In genomic region chr7:38112075-38112474, GRCh38 we compare ENCODE assay signal across 33 cellular contexts.
"Had no signal": no experiment of that assay in that cellular context is flagged by ENCODE, and none has a peak within 500 bp of the region (broad histone marks: within the 10 kb centered on the region; RNA-seq: fewer than 3 reads in every experiment).

No MANE protein-coding gene starts in this region.

- H3K27ac ChIP-seq: adrenal gland, body of pancreas, brain microvascular endothelial cell, breast epithelium, WERI-Rb-1 had no signal

- H3K4me1 ChIP-seq: adrenal gland, body of pancreas, breast epithelium had no signal

- H3K36me3 ChIP-seq: adrenal gland, brain microvascular endothelial cell, breast epithelium, WERI-Rb-1 had no signal

- ATAC-seq: activated CD4-positive, alpha-beta T cell treated with anti-CD3 and anti-CD28 coated beads for 36 hours; activated CD4-positive, CD25-positive, alpha-beta regulatory T cell treated with anti-CD3 and anti-CD28 coated beads, Interleukin-2, amount 50 U/mL, for 24 hours; activated CD8-positive, alpha-beta memory T cell treated with anti-CD3 and anti-CD28 coated beads, Interleukin-2, amount 10 ng/mL, durations not matched to agents 7 days and 5 days; activated CD8-positive, alpha-beta T cell treated with anti-CD3 and anti-CD28 coated beads, Interleukin-2, amount 10 ng/mL, durations not matched to agents 7 days and 5 days; activated naive CD4-positive, alpha-beta T cell treated with anti-CD3 and anti-CD28 coated beads, Interleukin-2, amount 50 U/mL, for 72 hours; body of pancreas; WTC11 had no signal

- H3K9me3 ChIP-seq: adrenal gland, body of pancreas, breast epithelium had no signal

- FAIRE-seq: astrocyte had no signal

- H3K27me3 ChIP-seq: adrenal gland, body of pancreas, brain microvascular endothelial cell, breast epithelium had no signal

- H3K4me3 ChIP-seq: adrenal gland, body of pancreas, breast epithelium had no signal

- DNase-seq: activated CD4-positive, alpha-beta memory T cell treated with anti-CD3 and anti-CD28 coated beads, Interleukin-2, amount 10 ng/mL, durations not matched to agents 7 days and 5 days; activated CD4-positive, alpha-beta T cell treated with anti-CD3 and anti-CD28 coated beads for 1 hour; activated CD4-positive, alpha-beta T cell treated with anti-CD3 and anti-CD28 coated beads for 36 hours; activated CD4-positive, alpha-beta T cell treated with anti-CD3 and anti-CD28 coated beads for 48 hours; activated CD4-positive, alpha-beta T cell treated with anti-CD3 and anti-CD28 coated beads, Interleukin-2, amount 10 ng/mL, durations not matched to agents 7 days and 5 days; activated CD4-positive, alpha-beta T cell treated with anti-CD3 and anti-CD28 coated beads, Interleukin-2, amount 50 U/mL, for 48 hours; activated CD4-positive, CD25-positive, alpha-beta regulatory T cell; activated CD8-positive, alpha-beta memory T cell treated with anti-CD3 and anti-CD28 coated beads for 24 hours; activated CD8-positive, alpha-beta memory T cell treated with anti-CD3 and anti-CD28 coated beads, Interleukin-2, amount 10 ng/mL, durations not matched to agents 7 days and 5 days; activated CD8-positive, alpha-beta memory T cell treated with anti-CD3 and anti-CD28 coated beads, Interleukin-2, amount 50 U/mL, for 48 hours; activated CD8-positive, alpha-beta T cell treated with anti-CD3 and anti-CD28 coated beads, Interleukin-2, amount 10 ng/mL, durations not matched to agents 7 days and 5 days; activated effector memory CD4-positive, alpha-beta T cell treated with Interleukin-2 at 50 U/mL for 16 hours; activated gamma-delta T cell; activated naive CD4-positive, alpha-beta T cell treated with anti-CD3 and anti-CD28 coated beads for 36 hours; activated naive CD4-positive, alpha-beta T cell treated with anti-CD3 and anti-CD28 coated beads, Interleukin-2, amount 50 U/mL, for 16 hours; activated naive CD8-positive, alpha-beta T cell treated with anti-CD3 and anti-CD28 coated beads for 36 hours; activated T-cell treated with anti-CD3 and anti-CD28 coated beads, Interleukin-2, amount 50 U/mL, for 24 hours; activated T-cell treated with anti-CD3 and anti-CD28 coated beads, Interleukin-2, amount 50 U/mL, for 48 hours; adrenal gland; amniotic stem cell; aorta; body of pancreas; brain microvascular endothelial cell; central memory CD4-positive, alpha-beta T cell; T-helper 1 cell; T-helper 2 cell; T-helper 9 cell; WERI-Rb-1 had no signal
